In genomic region chr14:90503582-90503981, GRCh38 we compare ENCODE assay signal across 19 cellular contexts.
DNase-seq lines count a peak whose midpoint lies in the region; ATAC-seq and FAIRE-seq lines count a peak whose summit lies in the region.
"Had no signal": no experiment of that assay in that cellular context is flagged by ENCODE, and none has a peak within 500 bp of the region (broad histone marks: within the 10 kb centered on the region; RNA-seq: fewer than 3 reads in every experiment).

No MANE protein-coding gene starts in this region.

- intact Hi-C loops in left ventricle myocardium superior (cut with micrococcal nuclease): no loop called here

- H3K27ac ChIP-seq in small intestine (ENCODE audit: low read depth in 1 of 2, low read length in 1 of 2): no peak overlapping the region
- H3K27ac ChIP-seq: BLaER1 treated with 17β-estradiol and CSF1 and Interleukin-3, amounts not matched to agents 10 nM and 100 nM; upper lobe of left lung had no signal

- no peaks in the 10 kb centered on the region for H3K36me3 ChIP-seq in small intestine (ENCODE audit: control insufficient read depth in 2 of 2, insufficient read depth in 2 of 2, low read length in 2 of 2)
- H3K36me3 ChIP-seq: BLaER1 treated with 17β-estradiol and CSF1 and Interleukin-3, amounts not matched to agents 10 nM and 100 nM; upper lobe of left lung had no signal

- H3K4me1 ChIP-seq in small intestine (ENCODE audit: control insufficient read depth in 2 of 2, insufficient read depth in 1 of 2, low read depth in 1 of 2, low read length in 1 of 2): no peaks in the 10 kb centered on the region

- WGBS in small intestine, 3 donors: 32 to 52% (median 47%) methylated on average over 5 of the region's 5 CpGs

- H3K4me3 ChIP-seq in small intestine (ENCODE audit: low read depth in 1 of 2, low read length in 2 of 2): no peak overlapping the region
- H3K4me3 ChIP-seq: BLaER1 treated with 17β-estradiol and CSF1 and Interleukin-3, amounts not matched to agents 10 nM and 100 nM; upper lobe of left lung had no signal

- peak in 2 of 3 experiments; percentile 24 to 38 for DNase-seq in NCI-H1417 (lab: John Stamatoyannopoulos, UW)
- DNase-seq in NCI-H1417 treated with DMSO at 0.1 percent for 48 hours (lab: John Stamatoyannopoulos, UW): no peak
- peak; percentile 15 for DNase-seq in NCI-H1105 (lab: John Stamatoyannopoulos, UW)
- peak; percentile 43 for DNase-seq in left ventricle myocardium superior
- DNase-seq in small intestine: peak; percentile 51
- no peak for DNase-seq in NCI-H1930 (lab: John Stamatoyannopoulos, UW)
- DNase-seq in NCI-H82 treated with DMSO at 0.1 percent for 48 hours (lab: John Stamatoyannopoulos, UW; ENCODE audit: unreplicated experiment): no peak
- DNase-seq: activated CD4-positive, alpha-beta T cell treated with anti-CD3 and anti-CD28 coated beads for 4 hours; activated effector memory CD4-positive, alpha-beta T cell treated with Interleukin-2 at 50 U/mL for 16 hours; activated naive CD8-positive, alpha-beta T cell treated with anti-CD3 and anti-CD28 coated beads, Interleukin-2, amount 50 U/mL, for 24 hours; head of caudate nucleus; Kasumi-1; NCI-H1436 treated with DMSO at 0.1 percent for 48 hours; stimulated activated naive CD4-positive, alpha-beta T cell treated with Interleukin-2 at 50 U/mL for 16 hours; T-cell had no signal

- no peaks in the 10 kb centered on the region for H3K27me3 ChIP-seq in small intestine (ENCODE audit: control insufficient read depth in 2 of 2, insufficient read depth in 2 of 2, low read length in 2 of 2)
- H3K27me3 ChIP-seq: upper lobe of left lung had no signal

- ATAC-seq in left ventricle myocardium superior: peak; percentile 31
- ATAC-seq in HG03521 (IDR thresholded peaks at IDR 0.05; ENCODE audit: unreplicated experiment): no peak
- ATAC-seq: activated naive CD8-positive, alpha-beta T cell treated with anti-CD3 and anti-CD28 coated beads, Interleukin-2, amount 50 U/mL, for 24 hours; sciatic nerve; T-cell had no signal

- no peak for FAIRE-seq in small intestine (lab: Jason Lieb, UNC)

- H3K9me3 ChIP-seq in small intestine (ENCODE audit: control insufficient read depth, low read depth): no peaks in the 10 kb centered on the region
- H3K9me3 ChIP-seq: upper lobe of left lung had no signal

Comparison
In these comparisons a context has a peak if more than half of its experiments do, and no peak if none do; other contexts are left out.
1. DNase-seq: peak in NCI-H1417 (2 of 3), NCI-H1105 (single experiment), left ventricle myocardium superior (single experiment) and small intestine (single experiment); none in NCI-H1417 treated with DMSO at 0.1 percent for 48 hours (single experiment), NCI-H1930 (0 of 2) and NCI-H82 treated with DMSO at 0.1 percent for 48 hours (single experiment).